Comparison of ENCODE assay signal across 13 cellular contexts in genomic region chr18:60649107-60649506, GRCh38.
DNase-seq lines count a peak whose midpoint lies in the region; ATAC-seq and FAIRE-seq lines count a peak whose summit lies in the region.
"Had no signal": no experiment of that assay in that cellular context is flagged by ENCODE, and none has a peak within 500 bp of the region (broad histone marks: within the 10 kb centered on the region; RNA-seq: fewer than 3 reads in every experiment).

No MANE protein-coding gene starts in this region.

- ATAC-seq in GM21390 (IDR thresholded peaks at IDR 0.05; ENCODE audit: unreplicated experiment) (peak; percentile 95), HG03095 (IDR thresholded peaks at IDR 0.05; ENCODE audit: unreplicated experiment) (peak; percentile 87)
- ATAC-seq: esophagus mucosa, left lobe of liver had no signal

- peak; percentile 80 for FAIRE-seq in GM18507 (lab: Jason Lieb, UNC)

- DNase-seq in GM18507 (ENCODE audit: extremely low spot score, insufficient read length, low read depth) (no peak), NCI-H345 treated with DMSO at 0.1 percent for 48 hours (lab: John Stamatoyannopoulos, UW; ENCODE audit: unreplicated experiment) (peak; percentile 50), EL (no peak), NCI-H2196 treated with DMSO at 0.1 percent for 48 hours (lab: John Stamatoyannopoulos, UW; ENCODE audit: unreplicated experiment) (no peak)
- DNase-seq in activated effector memory CD4-positive, alpha-beta T cell treated with anti-CD3 and anti-CD28 coated beads, Interleukin-2, amount 50 U/mL, for 16 hours, result no peak
- no peak for DNase-seq in activated CD4-positive, alpha-beta T cell treated with anti-CD3 and anti-CD28 coated beads for 1 hour
- DNase-seq: activated CD4-positive, alpha-beta T cell treated with anti-CD3 and anti-CD28 coated beads, Interleukin-2, amount 10 ng/mL, durations not matched to agents 24 days and 14 days; Karpas-422; stimulated activated CD8-positive, alpha-beta memory T cell treated with anti-CD3 and anti-CD28 coated beads, Interleukin-4, amount 100 ng/mL, for 48 hours had no signal
